25 cellular contexts compared by ENCODE assay signal in genomic region chr6:143283887-143284640, GRCh38.
A peak's percentile ranks its signal among the peaks of the same experiment; 100 is the strongest.
DNase-seq lines count a peak whose midpoint lies in the region; FAIRE-seq and TF ChIP-seq lines count a peak whose summit lies in the region.
"Had no signal": no experiment of that assay in that cellular context is flagged by ENCODE, and none has a peak within 500 bp of the region (broad histone marks: within the 10 kb centered on the region; RNA-seq: fewer than 3 reads in every experiment).

No MANE protein-coding gene starts in this region.

- no peak for TF ChIP-seq CTCF in AG09319 (IDR thresholded peaks at IDR 0.05; ENCODE audit: low read depth, low read length)
- no peak for TF ChIP-seq CTCF in osteoblast (IDR thresholded peaks at IDR 0.05; ENCODE audit: extremely low read depth, low read depth, low read length)

- H3K36me3 ChIP-seq in MG63 (no peaks in the 10 kb centered on the region), osteoblast (ENCODE audit: insufficient read depth, low read length) (no peaks in the 10 kb centered on the region)
- H3K36me3 ChIP-seq: esophagus muscularis mucosa, lower lobe of right lung, neutrophil, WERI-Rb-1 had no signal

- peak overlapping the region; percentile 40 for H3K4me2 ChIP-seq in osteoblast (ENCODE audit: insufficient read depth, low read length)
- H3K4me2 ChIP-seq: A549, GM23338 had no signal

- peak; percentile 99 for FAIRE-seq in endometrium (lab: Jason Lieb, UNC)
- FAIRE-seq: A549, K562, urothelium cell line had no signal

- DNase-seq in AG09319 (ENCODE audit: extremely low read depth, low read depth) (peak; percentile 27), MG63 (peak; percentile 58), osteoblast (ENCODE audit: insufficient read length, low spot score, missing footprints) (peak; percentile 73), NCI-H187 (lab: John Stamatoyannopoulos, UW) (no peak), putamen (ENCODE audit: low spot score) (no peak)
- no peak for DNase-seq in stimulated activated CD4-positive, alpha-beta T cell treated with anti-CD3 and anti-CD28 coated beads, Interleukin-4, amount 100 ng/mL, for 1 hour
- no peak for DNase-seq in stimulated activated CD4-positive, alpha-beta T cell treated with anti-CD3 and anti-CD28 coated beads, Interleukin-1b, Interleukin-23, amount 100 ng/mL, for 48 hours
- DNase-seq: activated CD4-positive, alpha-beta T cell treated with anti-CD3 and anti-CD28 coated beads, Interleukin-2, amount 50 U/mL, for 1 hour; activated CD8-positive, alpha-beta memory T cell treated with anti-CD3 and anti-CD28 coated beads, Interleukin-2, amount 50 U/mL, for 4 hours; activated naive CD8-positive, alpha-beta T cell treated with anti-CD3 and anti-CD28 coated beads, Interleukin-2, amount 50 U/mL, for 24 hours; CD4-positive, alpha-beta T cell; central memory CD4-positive, alpha-beta T cell; GDM1; lower lobe of right lung; MV-4-11; NCI-H2029; WERI-Rb-1 had no signal

- H4K20me1 ChIP-seq in osteoblast (ENCODE audit: insufficient read depth, low read length): no peaks in the 10 kb centered on the region

- no peaks in the 10 kb centered on the region for H3K9me3 ChIP-seq in MG63
- H3K9me3 ChIP-seq in osteoblast (ENCODE audit: low read depth, low read length): no peaks in the 10 kb centered on the region
- H3K9me3 ChIP-seq: A549, esophagus muscularis mucosa, lower lobe of right lung, neutrophil had no signal

- no peaks in the 10 kb centered on the region for H3K79me2 ChIP-seq in osteoblast (ENCODE audit: insufficient read depth, low read length)

- no peak overlapping the region for H2AFZ ChIP-seq in osteoblast (ENCODE audit: low read length)
- H2AFZ ChIP-seq: GM23338 had no signal

- H3K27ac ChIP-seq in osteoblast (ENCODE audit: low read depth, low read length): peak overlapping the region; percentile 24
- H3K27ac ChIP-seq: A549, esophagus muscularis mucosa, lower lobe of right lung, neutrophil, WERI-Rb-1 had no signal

- H3K4me3 ChIP-seq in MG63 (no peak overlapping the region), osteoblast (ENCODE audit: insufficient read depth, low read length) (no peak overlapping the region)
- H3K4me3 ChIP-seq: A549, esophagus muscularis mucosa, GM12878, GM23338, K562, lower lobe of right lung had no signal

- H3K27me3 ChIP-seq in MG63 (no peaks in the 10 kb centered on the region), osteoblast (ENCODE audit: insufficient read depth, low read length) (no peaks in the 10 kb centered on the region)
- H3K27me3 ChIP-seq: esophagus muscularis mucosa, neutrophil had no signal

- H3K4me1 ChIP-seq in osteoblast (ENCODE audit: insufficient read depth, low read length): peaks cover 29% of the 10 kb centered on the region
- H3K4me1 ChIP-seq: A549, lower lobe of right lung had no signal

Comparison
In these comparisons a context has a peak if more than half of its experiments do, and no peak if none do; other contexts are left out.
1. DNase-seq: peak in AG09319 (single experiment), MG63 (single experiment) and osteoblast (single experiment); none in stimulated activated CD4-positive, alpha-beta T cell treated with anti-CD3 and anti-CD28 coated beads, Interleukin-4, amount 100 ng/mL, for 1 hour (single experiment), stimulated activated CD4-positive, alpha-beta T cell treated with anti-CD3 and anti-CD28 coated beads, Interleukin-1b, Interleukin-23, amount 100 ng/mL, for 48 hours (single experiment), NCI-H187 (0 of 2) and putamen (single experiment).